In the genomic region with DNA sequence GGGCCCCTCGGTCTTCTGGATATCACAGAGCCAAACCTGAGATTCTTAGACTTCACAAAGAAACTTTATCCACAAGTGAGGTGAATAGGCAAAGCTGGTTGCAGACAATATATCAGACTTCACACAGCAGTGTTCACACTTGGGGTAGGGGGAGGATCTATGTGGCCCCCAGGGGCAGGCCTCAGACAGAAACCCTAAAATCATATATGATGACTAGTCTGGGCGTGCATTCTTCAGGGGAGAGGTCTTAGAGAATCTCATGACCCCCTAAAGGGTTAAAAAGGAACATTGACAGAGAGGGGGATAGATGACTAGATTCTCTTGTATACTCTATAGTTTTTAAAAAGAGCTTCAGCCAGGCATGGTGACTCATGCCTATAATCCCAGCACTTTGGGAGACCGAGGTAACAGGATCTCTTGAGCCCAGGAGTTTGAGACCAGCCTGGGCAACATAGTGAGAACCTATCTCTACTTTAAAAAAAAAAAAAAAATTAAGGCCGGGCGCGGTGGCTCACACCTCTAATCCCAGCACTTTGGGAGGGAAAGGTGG, we compare ENCODE assay signal across 12 cellular contexts. TPM values are rescaled to one million over a fixed set of nuclear protein-coding genes. Genes with fewer than 3 reads are reported as not detected.
DNase-seq lines count a peak whose midpoint lies in the region; ATAC-seq and TF ChIP-seq lines count a peak whose summit lies in the region.
"Had no signal": no experiment of that assay in that cellular context is flagged by ENCODE, and none has a peak within 500 bp of the region (broad histone marks: within the 10 kb centered on the region; RNA-seq: fewer than 3 reads in every experiment).

No MANE protein-coding gene starts in this region.

- peak overlapping the region in 7 of 12 donors; percentile 3 to 88 (median 46) for H3K27ac ChIP-seq in heart left ventricle
- no peak overlapping the region for H3K27ac ChIP-seq in right cardiac atrium (ENCODE audit: low read length)
- no peak overlapping the region for H3K27ac ChIP-seq in mesendoderm (ENCODE audit: low read depth, low read length)
- H3K27ac ChIP-seq in transverse colon, result peak overlapping the region; percentile 9 to 94 (median 71)
- no peak overlapping the region for H3K27ac ChIP-seq in testis

- no peak for ATAC-seq in heart left ventricle
- ATAC-seq in right cardiac atrium, result no peak
- no peak for ATAC-seq in GM21360 (IDR thresholded peaks at IDR 0.05; ENCODE audit: unreplicated experiment)
- ATAC-seq: SK-N-SH treated with all-trans-retinoic acid at 6 μM for 48 hours; stimulated activated naive CD8-positive, alpha-beta T cell treated with anti-CD3 and anti-CD28 coated beads, Interleukin-15, Interleukin-2, amounts not matched to agents 100 U/mL and 50 U/mL, for 24 hours had no signal

- peak overlapping the region; percentile 34 for H3K56ac ChIP-seq in mesendoderm (ENCODE audit: low read length)

- H3K4ac ChIP-seq in mesendoderm (ENCODE audit: low read depth, low read length), result no peak overlapping the region

- peak overlapping the region in 1 of 12 donors; percentile 69 for H3K4me3 ChIP-seq in heart left ventricle
- no peak overlapping the region for H3K4me3 ChIP-seq in right cardiac atrium (ENCODE audit: low read length)
- H3K4me3 ChIP-seq in mesendoderm (ENCODE audit: low read length), result no peak overlapping the region
- no peak overlapping the region for H3K4me3 ChIP-seq in transverse colon
- no peak overlapping the region for H3K4me3 ChIP-seq in testis

- H3K36me3 Mint-ChIP-seq in activated T-helper 1 cell treated with anti-CD3 and anti-CD28 coated beads, Interleukin-12 subunit alpha, Interleukin-12 subunit beta, Interleukin-2, Interleukin-4 antibody, amounts not matched to agents 30 ng/mL and 10 ng/mL and 1 ng/mL, durations not matched to agents 14 hours and 24 hours and 36 hours (ENCODE audit: low read depth), result no peaks in the 10 kb centered on the region

- no peak for TF ChIP-seq EP300 in transverse colon (IDR thresholded peaks at IDR 0.05; ENCODE audit: low read depth)

- no peak overlapping the region for H2BK120ac ChIP-seq in mesendoderm (ENCODE audit: low read depth, low read length)

- H3K4me1 Mint-ChIP-seq in activated T-helper 1 cell treated with anti-CD3 and anti-CD28 coated beads, Interleukin-12 subunit alpha, Interleukin-12 subunit beta, Interleukin-2, Interleukin-4 antibody, amounts not matched to agents 30 ng/mL and 10 ng/mL and 1 ng/mL, durations not matched to agents 14 hours and 24 hours and 36 hours (ENCODE audit: low read depth), result peaks cover 46% of the 10 kb centered on the region

- H4K5ac ChIP-seq in mesendoderm (ENCODE audit: low read length), result no peak overlapping the region

- no peak overlapping the region for H3K9ac ChIP-seq in mesendoderm (ENCODE audit: low read length)

- TF ChIP-seq POLR2A in heart left ventricle (IDR thresholded peaks at IDR 0.05), result no peak
- no peak for TF ChIP-seq POLR2A in transverse colon (IDR thresholded peaks at IDR 0.05)
- TF ChIP-seq POLR2A in testis (IDR thresholded peaks at IDR 0.05), result no peak

- no peaks in the 10 kb centered on the region for H3K79me1 ChIP-seq in mesendoderm (ENCODE audit: low read length)

- TF ChIP-seq CTCF in heart left ventricle (IDR thresholded peaks at IDR 0.05) (no peak), transverse colon (IDR thresholded peaks at IDR 0.05) (no peak), testis (IDR thresholded peaks at IDR 0.05) (no peak), GM13976 (IDR thresholded peaks at IDR 0.05; ENCODE audit: borderline replicate concordance, control extremely low read depth, extremely low read depth, insufficient read depth, missing control alignments) (no peak)

- H3K4me3 Mint-ChIP-seq in activated T-helper 1 cell treated with anti-CD3 and anti-CD28 coated beads, Interleukin-12 subunit alpha, Interleukin-12 subunit beta, Interleukin-2, Interleukin-4 antibody, amounts not matched to agents 30 ng/mL and 10 ng/mL and 1 ng/mL, durations not matched to agents 14 hours and 24 hours and 36 hours, result no peak overlapping the region

- peak overlapping the region; percentile 5 for H3K27ac Mint-ChIP-seq in activated T-helper 1 cell treated with anti-CD3 and anti-CD28 coated beads, Interleukin-12 subunit alpha, Interleukin-12 subunit beta, Interleukin-2, Interleukin-4 antibody, amounts not matched to agents 30 ng/mL and 10 ng/mL and 1 ng/mL, durations not matched to agents 14 hours and 24 hours and 36 hours

- H3K9me3 ChIP-seq in heart left ventricle, result no peaks in the 10 kb centered on the region
- H3K9me3 ChIP-seq in right cardiac atrium (ENCODE audit: control insufficient read depth, low read length), result no peaks in the 10 kb centered on the region
- H3K9me3 ChIP-seq in transverse colon, result no peaks in the 10 kb centered on the region
- H3K9me3 ChIP-seq in testis, result no peaks in the 10 kb centered on the region

- intact Hi-C loops in heart left ventricle (cut with DNase I) (no loop called here), right cardiac atrium (cut with DNase I) (no loop called here), transverse colon (cut with DNase I; ENCODE audit: low total_unique reads) (no loop called here), testis (cut with DNase I; ENCODE audit: low total_unique reads) (no loop called here)
- intact Hi-C loops in activated T-helper 1 cell treated with anti-CD3 and anti-CD28 coated beads, Interleukin-12 subunit alpha, Interleukin-12 subunit beta, Interleukin-2, Interleukin-4 antibody, amounts not matched to agents 30 ng/mL and 10 ng/mL and 1 ng/mL, durations not matched to agents 14 hours and 24 hours and 36 hours (cut with micrococcal nuclease), result no loop called here

- no peak overlapping the region for H2BK15ac ChIP-seq in mesendoderm (replicated peaks; ENCODE audit: low read depth)

- no peaks in the 10 kb centered on the region for H3K27me3 Mint-ChIP-seq in activated T-helper 1 cell treated with anti-CD3 and anti-CD28 coated beads, Interleukin-12 subunit alpha, Interleukin-12 subunit beta, Interleukin-2, Interleukin-4 antibody, amounts not matched to agents 30 ng/mL and 10 ng/mL and 1 ng/mL, durations not matched to agents 14 hours and 24 hours and 36 hours (ENCODE audit: insufficient read depth)

- in situ Hi-C loops in transverse colon (cut with MboI; ENCODE audit: low pct_ligation_motif_present in 1 of 4, low pct_unique_long_range_greater_than_20kb in 1 of 4, low sequenced_read_pairs in 3 of 4) (no loop called here), GM13976 (cut with MboI; ENCODE audit: low sequenced_read_pairs, unreplicated experiment) (no loop called here)

- H3K79me2 ChIP-seq in mesendoderm (ENCODE audit: control insufficient read depth, insufficient read depth, low read length), result no peaks in the 10 kb centered on the region

- peaks cover 0 to 61% (median 0%) of the 10 kb centered on the region in 12 donors for H3K4me1 ChIP-seq in heart left ventricle
- H3K4me1 ChIP-seq in right cardiac atrium (ENCODE audit: control insufficient read depth, insufficient read depth, low read length), result no peaks in the 10 kb centered on the region
- H3K4me1 ChIP-seq in mesendoderm (ENCODE audit: control insufficient read depth, low read depth, low read length), result peaks cover 9% of the 10 kb centered on the region
- peaks cover 0 to 27% (median 7%) of the 10 kb centered on the region in 4 donors for H3K4me1 ChIP-seq in transverse colon
- H3K4me1 ChIP-seq in testis, result no peaks in the 10 kb centered on the region

- no peaks in the 10 kb centered on the region for H3K9me3 Mint-ChIP-seq in activated T-helper 1 cell treated with anti-CD3 and anti-CD28 coated beads, Interleukin-12 subunit alpha, Interleukin-12 subunit beta, Interleukin-2, Interleukin-4 antibody, amounts not matched to agents 30 ng/mL and 10 ng/mL and 1 ng/mL, durations not matched to agents 14 hours and 24 hours and 36 hours

- H2AK5ac ChIP-seq in mesendoderm (ENCODE audit: low read length), result no peak overlapping the region

- WGBS in heart left ventricle, 4 donors, result 70 to 73% (median 72%) methylated on average over 6 of the region's 6 CpGs
- 76% methylated on average over 6 of the region's 6 CpGs for WGBS in right cardiac atrium
- no CpG with 5 or more reads among the region's 6 CpGs for WGBS in mesendoderm (ENCODE audit: extremely low coverage, insufficient coverage, low lambda C conversion rate)
- WGBS in transverse colon (ENCODE audit: low coverage in 1 of 2), 2 donors, result 61 to 75% methylated on average over 6 of the region's 6 CpGs
- 72 to 83% methylated on average over 6 of the region's 6 CpGs for WGBS in testis, 2 donors

- no peak overlapping the region for H3K4me2 ChIP-seq in mesendoderm (ENCODE audit: low read length)

- no peak overlapping the region for H3K23ac ChIP-seq in mesendoderm (ENCODE audit: low read length)

- H3K18ac ChIP-seq in mesendoderm (ENCODE audit: low read length), result no peak overlapping the region

- no peak overlapping the region for H4K8ac ChIP-seq in mesendoderm (ENCODE audit: low read depth, low read length)

- H3K36me3 ChIP-seq in heart left ventricle (peaks cover 0 to 4% (median 0%) of the 10 kb centered on the region in 9 donors), mesendoderm (ENCODE audit: control insufficient read depth, insufficient read depth, low read length) (no peaks in the 10 kb centered on the region), transverse colon (no peaks in the 10 kb centered on the region), testis (ENCODE audit: low read depth, missing control alignments) (no peaks in the 10 kb centered on the region)

- no peak for DNase-seq in heart left ventricle
- DNase-seq in right cardiac atrium, result no peak
- DNase-seq in activated T-helper 1 cell treated with anti-CD3 and anti-CD28 coated beads, Interleukin-12 subunit alpha, Interleukin-12 subunit beta, Interleukin-2, Interleukin-4 antibody, amounts not matched to agents 30 ng/mL and 10 ng/mL and 1 ng/mL, durations not matched to agents 14 hours and 24 hours and 36 hours (ENCODE audit: low spot score), result no peak
- DNase-seq in mesendoderm, result no peak
- no peak for DNase-seq in transverse colon
- no peak for DNase-seq in testis
- no peak for DNase-seq in GM13976 (ENCODE audit: low spot score)
- DNase-seq: NCI-H1417 treated with DMSO at 0.1 percent for 48 hours; NCI-H774; stimulated activated naive CD8-positive, alpha-beta T cell treated with anti-CD3 and anti-CD28 coated beads, Interleukin-15, Interleukin-2, amounts not matched to agents 100 U/mL and 50 U/mL, for 24 hours had no signal

- H2BK5ac ChIP-seq in mesendoderm (ENCODE audit: low read length), result no peak overlapping the region

- peaks cover 0 to 6% (median 0%) of the 10 kb centered on the region in 9 donors for H3K27me3 ChIP-seq in heart left ventricle
- no peaks in the 10 kb centered on the region for H3K27me3 ChIP-seq in right cardiac atrium (ENCODE audit: control insufficient read depth, insufficient read depth)
- no peaks in the 10 kb centered on the region for H3K27me3 ChIP-seq in mesendoderm (ENCODE audit: insufficient read depth, low read length, poor library complexity)
- no peaks in the 10 kb centered on the region for H3K27me3 ChIP-seq in transverse colon
- H3K27me3 ChIP-seq in testis, result no peaks in the 10 kb centered on the region

RNA-seq across cellular contexts. Expression of a gene that starts 2.8 kb away (rescaled TPM):
- total RNA-seq in heart left ventricle, result 100 to 1,000 TPM in 2 of 9 donors, 10 to 100 TPM in 7; 12.6 to 237 (median 19.4) TPM
- 10 to 100 TPM; 17.1 to 42.7 TPM for polyA plus RNA-seq in heart left ventricle
- total RNA-seq in right cardiac atrium, result 10 to 100 TPM; 37.2 to 52.6 (median 43.3) TPM
- 36.7 TPM for polyA plus RNA-seq in right cardiac atrium
- total RNA-seq in activated T-helper 1 cell treated with anti-CD3 and anti-CD28 coated beads, Interleukin-12 subunit alpha, Interleukin-12 subunit beta, Interleukin-2, Interleukin-4 antibody, amounts not matched to agents 30 ng/mL and 10 ng/mL and 1 ng/mL, durations not matched to agents 14 hours and 24 hours and 36 hours, result not detected in 2 replicates
- polyA plus RNA-seq in mesendoderm (2013, experiment 1 of 2), result 0.34 TPM
- polyA plus RNA-seq in mesendoderm (2013, experiment 2 of 2), result 0.29 TPM
- total RNA-seq in transverse colon, result 10 to 100 TPM; 25.6 to 81.5 (median 52.2) TPM
- total RNA-seq in testis, result 10 to 100 TPM in 1 of 2 donors, 1 to 10 TPM in 1; 2.9 to 21.7 TPM
- polyA plus RNA-seq in testis (ENCODE audit: insufficient read depth, low read depth, low replicate concordance), result 77.5 TPM

RNA-seq across cellular contexts. Expression of a gene that starts 2.9 kb away (rescaled TPM):
- total RNA-seq in heart left ventricle (10 to 100 TPM in 2 of 9 donors, 1 to 10 TPM in 6, not detected in 1; 2.3 to 31.7 (median 4.7) TPM), right cardiac atrium (1 to 10 TPM; 2.3 to 4.4 (median 2.7) TPM), transverse colon (1 to 10 TPM in 1 of 4 donors, not detected in 3; 9.4 TPM), testis (1 to 10 TPM in 1 of 2 donors, under 1 TPM in 1; 0.87 to 3.5 TPM)
- polyA plus RNA-seq in heart left ventricle (10 to 100 TPM in 1 of 2 donors, 1 to 10 TPM in 1; 3.2 to 10.1 TPM), right cardiac atrium (2.6 TPM), testis (ENCODE audit: insufficient read depth, low read depth, low replicate concordance) (16.8 TPM)
- total RNA-seq in activated T-helper 1 cell treated with anti-CD3 and anti-CD28 coated beads, Interleukin-12 subunit alpha, Interleukin-12 subunit beta, Interleukin-2, Interleukin-4 antibody, amounts not matched to agents 30 ng/mL and 10 ng/mL and 1 ng/mL, durations not matched to agents 14 hours and 24 hours and 36 hours, result 58.5 and 62.2 TPM in 2 replicates
- polyA plus RNA-seq in mesendoderm (2013, experiment 1 of 2), result 3.3 TPM
- polyA plus RNA-seq in mesendoderm (2013, experiment 2 of 2), result 3.4 TPM

RNA-seq across cellular contexts. Expression of a gene that starts 4.9 kb away (rescaled TPM):
- total RNA-seq in heart left ventricle, result 10 to 100 TPM in 1 of 9 donors, 1 to 10 TPM in 7, under 1 TPM in 1; 0.79 to 12.3 (median 3.0) TPM
- polyA plus RNA-seq in heart left ventricle, result 1 to 10 TPM; 2.8 to 3.1 TPM
- 10 to 100 TPM in 1 of 4 donors, 1 to 10 TPM in 3; 4.4 to 10.7 (median 6.3) TPM for total RNA-seq in right cardiac atrium
- 6.4 TPM for polyA plus RNA-seq in right cardiac atrium
- 163 and 164 TPM in 2 replicates for total RNA-seq in activated T-helper 1 cell treated with anti-CD3 and anti-CD28 coated beads, Interleukin-12 subunit alpha, Interleukin-12 subunit beta, Interleukin-2, Interleukin-4 antibody, amounts not matched to agents 30 ng/mL and 10 ng/mL and 1 ng/mL, durations not matched to agents 14 hours and 24 hours and 36 hours
- 5.1 TPM for polyA plus RNA-seq in mesendoderm (2013, experiment 1 of 2)
- polyA plus RNA-seq in mesendoderm (2013, experiment 2 of 2), result 5.1 TPM
- 10 to 100 TPM in 3 of 4 donors, 1 to 10 TPM in 1; 7.5 to 29.5 (median 13.1) TPM for total RNA-seq in transverse colon
- total RNA-seq in testis, result 1 to 10 TPM; 3.8 to 6.0 TPM
- polyA plus RNA-seq in testis (ENCODE audit: insufficient read depth, low read depth, low replicate concordance), result 2.8 TPM

RNA-seq across cellular contexts. Expression of a gene that starts 30.9 kb away (rescaled TPM):
- 10 to 100 TPM in 3 of 9 donors, 1 to 10 TPM in 6; 4.5 to 18.6 (median 8.5) TPM for total RNA-seq in heart left ventricle
- 10 to 100 TPM in 1 of 2 donors, 1 to 10 TPM in 1; 6.3 to 14.7 TPM for polyA plus RNA-seq in heart left ventricle
- total RNA-seq in right cardiac atrium, result 10 to 100 TPM in 1 of 4 donors, 1 to 10 TPM in 3; 8.2 to 10.8 (median 9.0) TPM
- 8.4 TPM for polyA plus RNA-seq in right cardiac atrium
- 11.6 and 13.6 TPM in 2 replicates for total RNA-seq in activated T-helper 1 cell treated with anti-CD3 and anti-CD28 coated beads, Interleukin-12 subunit alpha, Interleukin-12 subunit beta, Interleukin-2, Interleukin-4 antibody, amounts not matched to agents 30 ng/mL and 10 ng/mL and 1 ng/mL, durations not matched to agents 14 hours and 24 hours and 36 hours
- 7.6 TPM for polyA plus RNA-seq in mesendoderm (2013, experiment 1 of 2)
- polyA plus RNA-seq in mesendoderm (2013, experiment 2 of 2), result 8.2 TPM
- total RNA-seq in transverse colon, result 10 to 100 TPM; 12.1 to 48.6 (median 16.6) TPM
- 10 to 100 TPM; 27.6 to 31.7 TPM for total RNA-seq in testis
- 12.7 TPM for polyA plus RNA-seq in testis (ENCODE audit: insufficient read depth, low read depth, low replicate concordance)

RNA-seq across cellular contexts. Expression of a gene that starts 36.9 kb away (rescaled TPM):
- total RNA-seq in heart left ventricle (10 to 100 TPM in 8 of 9 donors, 1 to 10 TPM in 1; 8.9 to 44.3 (median 25.3) TPM), right cardiac atrium (10 to 100 TPM; 18.0 to 26.3 (median 21.0) TPM), transverse colon (10 to 100 TPM in 1 of 4 donors, 1 to 10 TPM in 2, under 1 TPM in 1; 1.00 to 10.5 (median 4.5) TPM), testis (10 to 100 TPM; 45.7 to 54.3 TPM)
- polyA plus RNA-seq in heart left ventricle (10 to 100 TPM in 1 of 2 donors, 1 to 10 TPM in 1; 2.1 to 19.0 TPM), right cardiac atrium (33.2 TPM), testis (ENCODE audit: insufficient read depth, low read depth, low replicate concordance) (37.9 TPM)
- total RNA-seq in activated T-helper 1 cell treated with anti-CD3 and anti-CD28 coated beads, Interleukin-12 subunit alpha, Interleukin-12 subunit beta, Interleukin-2, Interleukin-4 antibody, amounts not matched to agents 30 ng/mL and 10 ng/mL and 1 ng/mL, durations not matched to agents 14 hours and 24 hours and 36 hours, result 2.3 and 2.4 TPM in 2 replicates
- polyA plus RNA-seq in mesendoderm (2013, experiment 1 of 2), result 8.0 TPM
- 7.9 TPM for polyA plus RNA-seq in mesendoderm (2013, experiment 2 of 2)

Comparison
In these comparisons a context has a peak if more than half of its experiments do, and no peak if none do; other contexts are left out.
1. H3K27ac ChIP-seq: peak in heart left ventricle (7 of 12) and transverse colon (4 of 4); none in right cardiac atrium (single experiment), mesendoderm (single experiment) and testis (0 of 2).